In genomic region chr6:168908887-168909286, GRCh38 we compare ENCODE assay signal across 16 cellular contexts.
DNase-seq lines count a peak whose midpoint lies in the region; ATAC-seq, FAIRE-seq and TF ChIP-seq lines count a peak whose summit lies in the region.
"Had no signal": no experiment of that assay in that cellular context is flagged by ENCODE, and none has a peak within 500 bp of the region (broad histone marks: within the 10 kb centered on the region; RNA-seq: fewer than 3 reads in every experiment).

No MANE protein-coding gene starts in this region.

- H3K4me1 Mint-ChIP-seq in stimulated activated naive CD8-positive, alpha-beta T cell treated with anti-CD3 and anti-CD28 coated beads, Interleukin-15, amount 100 ng/mL, for 72 hours, result no peaks in the 10 kb centered on the region
- H3K4me1 Mint-ChIP-seq: memory B cell had no signal

- peak; percentile 50 for DNase-seq in AG09319 (ENCODE audit: extremely low read depth, low read depth)
- peak; percentile 50 for DNase-seq in HTR-8/SVneo (ENCODE audit: insufficient read length, low spot score)
- DNase-seq in T47D (ENCODE audit: low read depth in 1 of 2, low spot score in 1 of 2), result peak; percentile 26
- peak; percentile 84 for DNase-seq in myocyte (ENCODE audit: low read depth)
- no peak for DNase-seq in stimulated activated naive CD8-positive, alpha-beta T cell treated with anti-CD3 and anti-CD28 coated beads, Interleukin-15, amount 100 ng/mL, for 72 hours
- DNase-seq: activated CD8-positive, alpha-beta memory T cell treated with anti-CD3 and anti-CD28 coated beads, Interleukin-2, amount 50 U/mL, for 48 hours; activated naive CD8-positive, alpha-beta T cell treated with anti-CD3 and anti-CD28 coated beads, Interleukin-2, amount 50 U/mL, for 24 hours; CD4-positive, alpha-beta T cell; RPMI8226; stimulated activated CD4-positive, alpha-beta T cell treated with anti-CD3 and anti-CD28 coated beads, Interleukin-4, amount 100 ng/mL, for 24 hours; stomach had no signal

- no peak for FAIRE-seq in HTR-8/SVneo (lab: Jason Lieb, UNC)

- ATAC-seq in stimulated activated naive CD8-positive, alpha-beta T cell treated with anti-CD3 and anti-CD28 coated beads, Interleukin-15, amount 100 ng/mL, for 72 hours, result no peak
- no peak for ATAC-seq in GM21360 (IDR thresholded peaks at IDR 0.05; ENCODE audit: unreplicated experiment)
- no peak for ATAC-seq in HG02981 (IDR thresholded peaks at IDR 0.05; ENCODE audit: unreplicated experiment)
- no peak for ATAC-seq in GM18873 (IDR thresholded peaks at IDR 0.05; ENCODE audit: low FRiP score, unreplicated experiment)

- no peak overlapping the region for H3K27ac Mint-ChIP-seq in stimulated activated naive CD8-positive, alpha-beta T cell treated with anti-CD3 and anti-CD28 coated beads, Interleukin-15, amount 100 ng/mL, for 72 hours
- H3K27ac Mint-ChIP-seq: activated naive CD8-positive, alpha-beta T cell treated with anti-CD3 and anti-CD28 coated beads, Interleukin-2, amount 50 U/mL, for 24 hours; CD4-positive, alpha-beta T cell; memory B cell; progenitor cell of endocrine pancreas had no signal

- H3K27me3 Mint-ChIP-seq in stimulated activated naive CD8-positive, alpha-beta T cell treated with anti-CD3 and anti-CD28 coated beads, Interleukin-15, amount 100 ng/mL, for 72 hours, result no peaks in the 10 kb centered on the region
- H3K27me3 Mint-ChIP-seq: activated naive CD8-positive, alpha-beta T cell treated with anti-CD3 and anti-CD28 coated beads, Interleukin-2, amount 50 U/mL, for 24 hours; CD4-positive, alpha-beta T cell; memory B cell had no signal

- TF ChIP-seq CTCF in AG09319 (IDR thresholded peaks at IDR 0.05; ENCODE audit: low read depth, low read length), result peak; percentile 57

- in situ Hi-C loops in T47D (cut with HindIII; ENCODE audit: low pct_unique_long_range_greater_than_20kb, low sequenced_read_pairs), result no loop called here

- no peak overlapping the region for H3K4me3 Mint-ChIP-seq in stimulated activated naive CD8-positive, alpha-beta T cell treated with anti-CD3 and anti-CD28 coated beads, Interleukin-15, amount 100 ng/mL, for 72 hours
- H3K4me3 Mint-ChIP-seq: activated naive CD8-positive, alpha-beta T cell treated with anti-CD3 and anti-CD28 coated beads, Interleukin-2, amount 50 U/mL, for 24 hours; CD4-positive, alpha-beta T cell; memory B cell had no signal

- H3K9me3 Mint-ChIP-seq in stimulated activated naive CD8-positive, alpha-beta T cell treated with anti-CD3 and anti-CD28 coated beads, Interleukin-15, amount 100 ng/mL, for 72 hours, result no peaks in the 10 kb centered on the region
- H3K9me3 Mint-ChIP-seq: CD4-positive, alpha-beta T cell had no signal

Comparison
In these comparisons a context has a peak if more than half of its experiments do, and no peak if none do; other contexts are left out.
1. DNase-seq: peak in AG09319 (single experiment), HTR-8/SVneo (single experiment), T47D (2 of 2) and myocyte (single experiment); none in stimulated activated naive CD8-positive, alpha-beta T cell treated with anti-CD3 and anti-CD28 coated beads, Interleukin-15, amount 100 ng/mL, for 72 hours (0 of 2).